Comparison of ENCODE assay signal across 22 cellular contexts in the genomic region with DNA sequence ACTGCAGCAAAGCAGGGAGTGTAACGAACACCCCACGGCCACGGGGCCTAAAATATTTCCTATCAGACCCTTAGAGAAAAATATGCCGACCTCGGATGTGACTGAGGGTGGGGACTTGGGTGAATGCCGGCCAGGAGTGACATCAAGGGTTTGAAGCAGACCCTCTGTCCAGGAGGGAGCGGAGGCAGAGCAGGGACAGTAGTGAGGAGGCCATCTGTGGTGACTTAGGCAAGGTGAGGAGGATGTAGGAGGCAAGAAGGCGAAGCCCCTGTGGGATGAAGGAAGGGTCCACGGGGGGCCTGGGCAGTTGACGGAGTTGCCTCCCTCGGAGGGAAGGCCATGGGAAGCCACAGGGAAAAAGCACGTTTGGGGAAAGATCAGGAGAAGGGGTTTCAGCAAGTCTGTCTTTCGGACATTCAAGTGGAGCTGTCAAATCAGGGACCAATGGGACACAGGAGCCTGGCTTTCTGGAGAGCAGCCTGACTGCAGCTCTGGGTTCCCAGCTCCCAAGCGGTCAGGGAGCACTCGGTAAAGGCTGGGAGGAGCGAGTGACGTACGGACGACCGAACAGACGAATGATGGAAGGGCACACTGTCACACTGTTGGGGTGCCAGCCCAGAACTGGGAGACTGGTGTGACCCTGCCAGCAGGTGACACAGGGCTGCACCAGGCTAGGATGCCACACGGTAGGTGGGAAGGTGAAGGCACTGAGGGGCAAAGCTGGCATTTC.
DNase-seq lines count a peak whose midpoint lies in the region; ATAC-seq, FAIRE-seq and TF ChIP-seq lines count a peak whose summit lies in the region.
"Had no signal": no experiment of that assay in that cellular context is flagged by ENCODE, and none has a peak within 500 bp of the region (broad histone marks: within the 10 kb centered on the region; RNA-seq: fewer than 3 reads in every experiment).

No MANE protein-coding gene starts in this region.

- H3K4ac ChIP-seq in IMR-90 (ENCODE audit: low read depth, low read length), result no peak overlapping the region

- no peak for FAIRE-seq in K562 (lab: Jason Lieb, UNC)
- FAIRE-seq: GM12878, HepG2 had no signal

- H3K27me3 Mint-ChIP-seq in glutamatergic neuron (ENCODE audit: unreplicated experiment), result peaks cover 8% of the 10 kb centered on the region
- no peaks in the 10 kb centered on the region for H3K27me3 Mint-ChIP-seq in naive thymus-derived CD8-positive, alpha-beta T cell
- H3K27me3 Mint-ChIP-seq: CD4-positive, alpha-beta T cell had no signal

- H3K79me2 ChIP-seq in K562 (ENCODE audit: control insufficient read depth, insufficient read depth, low read length), result no peaks in the 10 kb centered on the region

- intact Hi-C loops in IMR-90 (cut with micrococcal nuclease) (no loop called here), K562 (cut with micrococcal nuclease) (loop anchor here (10.0 kb wide), 1 partner anchor 204 kb away; no protein-coding TSS in a partner anchor), posterior vena cava (cut with DNase I) (loop anchor here (5.0 kb wide), 1 partner anchor 82 kb away; no protein-coding TSS in a partner anchor)

- ATAC-seq in IMR-90 (ENCODE audit: low read depth), result no peak
- no peak for ATAC-seq in K562
- ATAC-seq in naive thymus-derived CD8-positive, alpha-beta T cell, result no peak
- ATAC-seq: GM12878, HepG2 had no signal

- CTCF ChIA-PET in IMR-90 (lab: Yijun Ruan, JAX), result no interaction called here
- CTCF ChIA-PET in K562 (lab: Yijun Ruan, JAX; ENCODE audit: low intra/inter-chr PET ratio), result no interaction called here

- H3K27me3 ChIP-seq in IMR-90 (ENCODE audit: control insufficient read depth, insufficient read depth, low read length) (no peaks in the 10 kb centered on the region), K562 (ENCODE audit: control insufficient read depth in 2 of 2, insufficient read depth in 2 of 2, low read length in 2 of 2) (no peaks in the 10 kb centered on the region)

- no peak overlapping the region for H2BK5ac ChIP-seq in IMR-90 (ENCODE audit: low read depth, low read length, poor library complexity, severe bottlenecking)

- H3K36me3 ChIP-seq in IMR-90 (ENCODE audit: control insufficient read depth, insufficient read depth, low read length), result peaks cover 3% of the 10 kb centered on the region; the same call in 1 of the 2 replicates
- no peaks in the 10 kb centered on the region for H3K36me3 ChIP-seq in K562 (ENCODE audit: control insufficient read depth, insufficient read depth, low read length)
- H3K36me3 ChIP-seq: HAP-1 had no signal

- DNase-seq in IMR-90, result no peak
- DNase-seq in K562 (ENCODE audit: extremely low read depth in 1 of 4, low spot score in 3 of 4), result no peak
- no peak for DNase-seq in glutamatergic neuron
- DNase-seq in posterior vena cava (ENCODE audit: low spot score), result peak; percentile 73
- DNase-seq in germinal center (ENCODE audit: low spot score), result no peak
- no peak for DNase-seq in naive thymus-derived CD8-positive, alpha-beta T cell
- no peak for DNase-seq in NCI-H2196 treated with DMSO at 0.1 percent for 48 hours (lab: John Stamatoyannopoulos, UW; ENCODE audit: unreplicated experiment)
- DNase-seq: Caco-2; CD4-positive, alpha-beta T cell; DND-41; NCI-H1105; NCI-H146; NCI-H2081; NCI-H524 treated with DMSO at 0.1 percent for 48 hours; NCI-H82; OCI-M1; SHP77 had no signal

- no peak overlapping the region for H4K8ac ChIP-seq in IMR-90 (ENCODE audit: low read depth in 2 of 2, low read length in 2 of 2)

- no peak for TF ChIP-seq EP300 in K562 (IDR thresholded peaks at IDR 0.05; ENCODE audit: low read length)

- 85% methylated on average over 8 of the region's 22 CpGs; no CpG with 5 or more reads in 1 of the 2 experiments for WGBS in IMR-90 (ENCODE audit: extremely low coverage in 2 of 2, insufficient read length in 1 of 2), 2 experiments
- WGBS in K562 (ENCODE audit: insufficient coverage, low coverage, missing lambda C conversion rate), result 55% methylated on average over 18 of the region's 22 CpGs

- H3K18ac ChIP-seq in IMR-90 (ENCODE audit: low read depth, low read length), result no peak overlapping the region

- H4K91ac ChIP-seq in IMR-90 (ENCODE audit: insufficient read depth, low read depth, low read length), result no peak overlapping the region

- peak overlapping the region; percentile 39 for H2AK9ac ChIP-seq in IMR-90 (replicated peaks; ENCODE audit: low read depth, low read length, poor library complexity)

- H2BK20ac ChIP-seq in IMR-90 (ENCODE audit: low read depth, low read length), result no peak overlapping the region

- no peaks in the 10 kb centered on the region for H3K9me3 ChIP-seq in IMR-90 (ENCODE audit: control insufficient read depth, insufficient read depth, low read length)
- no peaks in the 10 kb centered on the region for H3K9me3 ChIP-seq in K562 (replicated peaks; ENCODE audit: control insufficient read depth, insufficient read depth, low read depth, low read length)
- H3K9me3 ChIP-seq: Caco-2, HAP-1 had no signal

- no peak overlapping the region for H3K9ac ChIP-seq in IMR-90 (ENCODE audit: low read depth, low read length)
- H3K9ac ChIP-seq in K562 (ENCODE audit: insufficient read depth in 1 of 2, low read depth in 2 of 2, low read length in 2 of 2), result no peak overlapping the region
- H3K9ac ChIP-seq: KMS-11 had no signal

- 0 out of 2 replicates have a peak, but pooled peaks cover 7% of the 10 kb centered on the region for H3K9me1 ChIP-seq in IMR-90 (ENCODE audit: insufficient read depth, low read length)
- no peaks in the 10 kb centered on the region for H3K9me1 ChIP-seq in K562 (ENCODE audit: control insufficient read depth, insufficient read depth, low read length)

- no peak overlapping the region for H4K5ac ChIP-seq in IMR-90 (ENCODE audit: low read depth, low read length)

- H3K14ac ChIP-seq in IMR-90 (replicated peaks; ENCODE audit: low read depth, low read length), result no peak overlapping the region

- no peaks in the 10 kb centered on the region for H3K36me3 Mint-ChIP-seq in glutamatergic neuron (ENCODE audit: unreplicated experiment)
- no peaks in the 10 kb centered on the region for H3K36me3 Mint-ChIP-seq in naive thymus-derived CD8-positive, alpha-beta T cell

- H3K27ac Mint-ChIP-seq in glutamatergic neuron (ENCODE audit: unreplicated experiment), result peak overlapping the region; percentile 18
- H3K27ac Mint-ChIP-seq in naive thymus-derived CD8-positive, alpha-beta T cell, result peak overlapping the region in 2 of 10 donors; percentile 74 to 79
- H3K27ac Mint-ChIP-seq: CD4-positive, alpha-beta T cell had no signal

- H2AK5ac ChIP-seq in IMR-90 (ENCODE audit: low read depth, low read length), result no peak overlapping the region

- no TSS peak for BruUV-seq in IMR-90 (replicated peaks; lab: Mats Ljungman, UMichigan)
- BruUV-seq in K562 (replicated peaks; lab: Mats Ljungman, UMichigan), result no TSS peak

- H4K20me1 ChIP-seq in IMR-90 (ENCODE audit: insufficient read depth, low read length) (no peaks in the 10 kb centered on the region), K562 (replicated peaks; ENCODE audit: control insufficient read depth, insufficient read depth, low read length) (no peaks in the 10 kb centered on the region)

- peaks cover 10% of the 10 kb centered on the region for H3K9me3 Mint-ChIP-seq in glutamatergic neuron (ENCODE audit: unreplicated experiment)
- no peaks in the 10 kb centered on the region for H3K9me3 Mint-ChIP-seq in naive thymus-derived CD8-positive, alpha-beta T cell
- H3K9me3 Mint-ChIP-seq: CD4-positive, alpha-beta T cell had no signal

- H3K4me1 Mint-ChIP-seq in glutamatergic neuron (ENCODE audit: low read depth, unreplicated experiment), result peaks cover 19% of the 10 kb centered on the region
- H3K4me1 Mint-ChIP-seq in naive thymus-derived CD8-positive, alpha-beta T cell, result peaks cover 0 to 3% (median 1%) of the 10 kb centered on the region in 4 donors

- H3K23ac ChIP-seq in IMR-90 (ENCODE audit: low read depth, low read length), result no peak overlapping the region

- H2AFZ ChIP-seq in IMR-90 (replicated peaks; ENCODE audit: low read length, poor library complexity) (no peak overlapping the region), K562 (ENCODE audit: low read depth, low read length) (no peak overlapping the region)

- H3K4me1 ChIP-seq in IMR-90 (ENCODE audit: control insufficient read depth, insufficient read depth, low read length) (peaks cover 4% of the 10 kb centered on the region; the same call in 1 of the 2 replicates), K562 (replicated peaks in 1 of 2; ENCODE audit: control insufficient read depth in 2 of 2, insufficient read depth in 2 of 2, low read length in 2 of 2) (peaks cover 4 to 12% of the 10 kb centered on the region in 2 experiments; a peak in 3 of 5 replicates)
- H3K4me1 ChIP-seq: Caco-2, HAP-1 had no signal

- dilution Hi-C loops in IMR-90 (cut with HindIII; ENCODE audit: low sequenced_read_pairs, unreplicated experiment), result no loop called here

- peak overlapping the region; percentile 64 for H3K4me3 Mint-ChIP-seq in glutamatergic neuron (ENCODE audit: unreplicated experiment)
- H3K4me3 Mint-ChIP-seq in naive thymus-derived CD8-positive, alpha-beta T cell, result no peak overlapping the region
- H3K4me3 Mint-ChIP-seq: CD4-positive, alpha-beta T cell had no signal

- H3K79me1 ChIP-seq in IMR-90 (ENCODE audit: low read depth in 1 of 2, low read length in 2 of 2), result peaks cover 0 to 3% of the 10 kb centered on the region in 2 experiments; a peak in 1 of 4 replicates

- no peak overlapping the region for H2BK120ac ChIP-seq in IMR-90 (ENCODE audit: low read depth, low read length)

- no peak for TF ChIP-seq POLR2A in IMR-90 (IDR thresholded peaks at IDR 0.05; ENCODE audit: low read depth, low read length)
- no peak for TF ChIP-seq POLR2A in K562 (conservative IDR thresholded peaks at IDR 0.05)

- H3K56ac ChIP-seq in IMR-90 (ENCODE audit: extremely low read depth, insufficient read depth, low read length), result no peak overlapping the region

- POLR2A ChIA-PET in IMR-90 (lab: Charles Lee; ENCODE audit: unreplicated experiment) (no interaction called here), K562 (lab: Yijun Ruan, JAX) (interaction anchor here (0.7 kb wide), 1 partner anchor 143 kb away, joined by 3 read pairs; no protein-coding TSS in a partner anchor)
- POLR2A ChIA-PET in naive thymus-derived CD8-positive, alpha-beta T cell (lab: Charles Lee), result interaction anchor here (0.7 kb wide), 1 partner anchor 280 kb away, joined by 3 read pairs; no protein-coding TSS in a partner anchor

- TF ChIP-seq CTCF in IMR-90 (conservative IDR thresholded peaks at IDR 0.05; ENCODE audit: low read depth, low read length), result no peak
- TF ChIP-seq CTCF in K562 (IDR thresholded peaks at IDR 0.05 in 2 of 3, conservative IDR thresholded peaks at IDR 0.05 in 1 of 3; ENCODE audit: insufficient read depth in 2 of 3, low read depth in 1 of 3, low read length in 3 of 3), result no peak
- TF ChIP-seq CTCF in glutamatergic neuron (IDR thresholded peaks at IDR 0.05; ENCODE audit: partially characterized antibody, unreplicated experiment), result no peak

- no peak overlapping the region for H3K27ac ChIP-seq in IMR-90 (ENCODE audit: insufficient read depth, low read length)
- no peak overlapping the region for H3K27ac ChIP-seq in K562 (ENCODE audit: extremely low read depth, low read depth, low read length)
- H3K27ac ChIP-seq: HL-60, KMS-11 had no signal

- H3K4me2 ChIP-seq in IMR-90 (ENCODE audit: low read depth, low read length), result no peak overlapping the region
- no peak overlapping the region for H3K4me2 ChIP-seq in K562 (ENCODE audit: insufficient read depth, low read length)
- H3K4me2 ChIP-seq: KMS-11 had no signal

- in situ Hi-C loops in IMR-90 (cut with MboI; ENCODE audit: low sequenced_read_pairs) (no loop called here), K562 (cut with MboI) (no loop called here)

- H2BK15ac ChIP-seq in IMR-90 (ENCODE audit: low read depth, low read length), result no peak overlapping the region

- H3K4me3 ChIP-seq in IMR-90 (ENCODE audit: insufficient read depth, low read depth, low read length) (no peak overlapping the region), K562 (no peak overlapping the region)
- H3K4me3 ChIP-seq: GM12878, HAP-1 had no signal

- TF ChIP-seq RAD21 in IMR-90 (IDR thresholded peaks at IDR 0.05; ENCODE audit: low read length), result no peak
- no peak for TF ChIP-seq RAD21 in K562 (CRISPR knock-in tag; conservative IDR thresholded peaks at IDR 0.05 in 1 of 2, IDR thresholded peaks at IDR 0.05 in 1 of 2)
